Comparison of ENCODE assay signal across 1 cellular context in the genomic region with DNA sequence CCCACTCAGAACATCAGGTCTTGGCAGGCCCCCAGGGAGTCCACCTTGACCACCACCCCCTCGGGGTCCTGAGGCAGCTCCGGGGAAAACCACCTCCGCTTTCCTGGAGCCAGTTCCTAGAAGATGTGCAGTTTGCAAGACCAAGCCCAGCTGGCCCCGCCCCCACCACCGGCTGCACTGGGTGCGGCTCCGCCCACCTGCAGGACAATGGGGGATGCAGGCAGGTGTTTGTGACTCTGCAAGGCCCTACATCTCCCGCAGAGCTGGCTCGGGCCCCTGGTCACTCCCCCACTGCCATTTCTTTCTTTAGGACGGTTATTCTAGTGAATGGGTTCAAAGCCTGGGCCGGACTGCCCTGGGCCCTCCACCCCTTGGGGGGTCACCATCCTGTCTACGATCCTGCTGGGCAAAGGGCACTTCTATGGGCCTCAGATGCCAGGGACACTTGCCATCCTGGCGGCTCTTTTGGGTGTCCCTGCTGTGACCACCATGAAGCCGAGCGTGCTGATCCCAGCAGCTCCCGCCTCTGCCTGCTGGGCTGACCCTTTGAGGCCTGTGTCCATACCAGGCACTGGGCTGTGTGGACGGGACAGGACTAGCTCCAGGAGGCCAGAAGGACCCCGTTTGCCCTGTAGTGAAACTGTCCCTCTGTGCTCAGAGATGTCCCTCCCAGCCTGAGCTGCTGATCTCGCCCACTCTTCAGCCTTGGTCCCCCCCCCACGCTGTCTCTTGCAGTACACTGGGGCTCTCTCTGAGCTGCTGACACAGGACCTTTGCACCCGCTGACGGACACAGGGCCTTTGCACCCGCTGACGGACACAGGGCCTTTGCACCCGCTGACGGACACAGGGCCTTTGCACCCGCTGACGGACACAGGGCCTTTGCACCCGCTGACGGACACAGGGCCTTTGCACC.
TF ChIP-seq lines count a peak whose summit lies in the region.

No MANE protein-coding gene starts in this region.

TF ChIP-seq in A549, 52 proteins besides CTCF, POLR2A, EP300 and RAD21 (continued from another document):
- TF ChIP-seq, protein P1, sequence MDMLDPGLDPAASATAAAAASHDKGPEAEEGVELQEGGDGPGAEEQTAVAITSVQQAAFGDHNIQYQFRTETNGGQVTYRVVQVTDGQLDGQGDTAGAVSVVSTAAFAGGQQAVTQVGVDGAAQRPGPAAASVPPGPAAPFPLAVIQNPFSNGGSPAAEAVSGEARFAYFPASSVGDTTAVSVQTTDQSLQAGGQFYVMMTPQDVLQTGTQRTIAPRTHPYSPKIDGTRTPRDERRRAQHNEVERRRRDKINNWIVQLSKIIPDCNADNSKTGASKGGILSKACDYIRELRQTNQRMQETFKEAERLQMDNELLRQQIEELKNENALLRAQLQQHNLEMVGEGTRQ (IDR thresholded peaks at IDR 0.05) = no peak
- TF ChIP-seq POLR2AphosphoS2 (conservative IDR thresholded peaks at IDR 0.05; ENCODE audit: low read length) (no peak), HOXB13 (CRISPR knock-in tag; IDR thresholded peaks at IDR 0.05; ENCODE audit: low read depth) (no peak), HOXB5 (CRISPR knock-in tag; IDR thresholded peaks at IDR 0.05) (no peak), JUN (IDR thresholded peaks at IDR 0.05) (no peak), EHMT2 (IDR thresholded peaks at IDR 0.05; ENCODE audit: low read depth) (no peak)
- TF ChIP-seq, protein P2, sequence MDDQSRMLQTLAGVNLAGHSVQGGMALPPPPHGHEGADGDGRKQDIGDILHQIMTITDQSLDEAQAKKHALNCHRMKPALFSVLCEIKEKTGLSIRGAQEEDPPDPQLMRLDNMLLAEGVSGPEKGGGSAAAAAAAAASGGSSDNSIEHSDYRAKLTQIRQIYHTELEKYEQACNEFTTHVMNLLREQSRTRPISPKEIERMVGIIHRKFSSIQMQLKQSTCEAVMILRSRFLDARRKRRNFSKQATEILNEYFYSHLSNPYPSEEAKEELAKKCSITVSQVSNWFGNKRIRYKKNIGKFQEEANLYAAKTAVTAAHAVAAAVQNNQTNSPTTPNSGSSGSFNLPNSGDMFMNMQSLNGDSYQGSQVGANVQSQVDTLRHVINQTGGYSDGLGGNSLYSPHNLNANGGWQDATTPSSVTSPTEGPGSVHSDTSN (IDR thresholded peaks at IDR 0.05) = no peak
- TF ChIP-seq, protein P3, sequence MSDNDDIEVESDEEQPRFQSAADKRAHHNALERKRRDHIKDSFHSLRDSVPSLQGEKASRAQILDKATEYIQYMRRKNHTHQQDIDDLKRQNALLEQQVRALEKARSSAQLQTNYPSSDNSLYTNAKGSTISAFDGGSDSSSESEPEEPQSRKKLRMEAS (IDR thresholded peaks at IDR 0.05) = no peak
TF ChIP-seq in A549: peak in this region for 0.
